9 cellular contexts compared by ENCODE assay signal in the genomic region with DNA sequence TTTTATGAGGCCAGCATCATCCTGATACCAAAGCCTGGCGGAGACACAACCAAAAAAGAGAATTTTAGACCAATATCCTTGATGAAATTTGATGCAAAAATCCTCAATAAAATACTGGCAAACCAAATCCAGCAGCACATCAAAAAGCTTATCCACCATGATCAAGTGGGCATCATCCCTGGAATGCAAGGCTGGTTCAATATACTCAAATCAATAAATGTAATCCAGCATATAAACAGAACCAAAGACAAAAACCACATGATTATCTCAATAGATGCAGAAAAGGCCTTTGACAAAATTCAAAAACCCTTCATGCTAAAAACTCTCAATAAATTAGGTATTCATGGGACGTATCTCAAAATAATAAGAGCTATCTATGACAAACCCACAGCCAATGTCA. TPM values are rescaled to one million over a fixed set of nuclear protein-coding genes. Genes with fewer than 3 reads are reported as not detected.
"Had no signal": no experiment of that assay in that cellular context is flagged by ENCODE, and none has a peak within 500 bp of the region (broad histone marks: within the 10 kb centered on the region; RNA-seq: fewer than 3 reads in every experiment).

No MANE protein-coding gene starts in this region.

RNA-seq across cellular contexts. Expression of a gene that starts 48.2 kb away (rescaled TPM):
- total RNA-seq: suprapubic skin, temporal lobe, thoracic aorta, thyroid gland, tibial nerve, transverse colon, ureter, urinary bladder, vagina had no signal
- polyA plus RNA-seq: urinary bladder had no signal
